In the genomic region with DNA sequence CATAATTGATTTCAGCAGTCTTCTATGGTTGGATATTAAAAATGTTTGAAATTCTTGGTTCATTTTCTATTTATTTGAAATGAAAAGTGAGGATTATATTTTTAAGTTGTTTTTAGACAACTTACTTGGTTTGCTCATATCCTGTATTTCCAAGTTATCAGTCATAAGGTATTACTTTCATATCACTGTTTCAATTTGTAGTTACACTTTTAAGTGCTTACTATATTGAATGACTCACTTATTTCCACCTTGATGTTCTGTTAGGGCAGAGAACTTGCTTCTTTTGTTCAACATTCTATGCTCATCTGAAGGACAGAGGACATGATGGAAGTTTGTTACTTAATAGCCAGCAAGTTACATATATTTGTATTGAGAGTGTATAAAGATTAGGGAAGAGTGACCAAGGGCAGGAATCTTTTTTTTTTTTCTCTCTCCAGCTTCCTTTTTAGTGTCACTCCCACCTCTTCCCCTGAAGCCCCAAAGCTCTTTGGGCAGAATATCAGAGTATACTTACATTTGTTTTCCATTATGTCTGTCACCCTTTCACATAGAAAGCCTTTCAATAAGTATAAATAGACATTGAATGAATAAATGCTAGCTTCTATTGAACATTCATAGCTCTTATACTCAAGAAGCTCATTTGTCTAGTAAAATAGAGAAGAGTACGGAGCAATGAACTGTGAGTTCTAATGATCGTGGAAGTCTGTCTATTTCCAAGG, we compare ENCODE assay signal across 1 cellular context.
TF ChIP-seq lines count a peak whose summit lies in the region.

No MANE protein-coding gene starts in this region.

TF ChIP-seq in GM12878, 131 proteins besides CTCF, POLR2A, EP300 and RAD21 (continued from another document):
- TF ChIP-seq, protein P1, sequence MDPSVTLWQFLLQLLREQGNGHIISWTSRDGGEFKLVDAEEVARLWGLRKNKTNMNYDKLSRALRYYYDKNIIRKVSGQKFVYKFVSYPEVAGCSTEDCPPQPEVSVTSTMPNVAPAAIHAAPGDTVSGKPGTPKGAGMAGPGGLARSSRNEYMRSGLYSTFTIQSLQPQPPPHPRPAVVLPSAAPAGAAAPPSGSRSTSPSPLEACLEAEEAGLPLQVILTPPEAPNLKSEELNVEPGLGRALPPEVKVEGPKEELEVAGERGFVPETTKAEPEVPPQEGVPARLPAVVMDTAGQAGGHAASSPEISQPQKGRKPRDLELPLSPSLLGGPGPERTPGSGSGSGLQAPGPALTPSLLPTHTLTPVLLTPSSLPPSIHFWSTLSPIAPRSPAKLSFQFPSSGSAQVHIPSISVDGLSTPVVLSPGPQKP (IDR thresholded peaks at IDR 0.05; ENCODE audit: low read depth, low read length): no peak
- TF ChIP-seq IKZF2 (IDR thresholded peaks at IDR 0.05): peak in 1 of 2 experiments; percentile 26; a peak in 2 of 4 replicates
- peak; percentile 41; the same call in 1 of the 2 replicates for TF ChIP-seq ATF7 (IDR thresholded peaks at IDR 0.05; ENCODE audit: low read depth)
- no peak for TF ChIP-seq IKZF1 (conservative IDR thresholded peaks at IDR 0.05)
- TF ChIP-seq TCF3 (IDR thresholded peaks at IDR 0.05; ENCODE audit: borderline replicate concordance, insufficient read depth, low read depth, low read length): no peak
- TF ChIP-seq ZNF687 (IDR thresholded peaks at IDR 0.05): no peak
- no peak for TF ChIP-seq TAF1 (IDR thresholded peaks at IDR 0.05; ENCODE audit: borderline replicate concordance, low read depth, low read length)
- TF ChIP-seq, protein P2, sequence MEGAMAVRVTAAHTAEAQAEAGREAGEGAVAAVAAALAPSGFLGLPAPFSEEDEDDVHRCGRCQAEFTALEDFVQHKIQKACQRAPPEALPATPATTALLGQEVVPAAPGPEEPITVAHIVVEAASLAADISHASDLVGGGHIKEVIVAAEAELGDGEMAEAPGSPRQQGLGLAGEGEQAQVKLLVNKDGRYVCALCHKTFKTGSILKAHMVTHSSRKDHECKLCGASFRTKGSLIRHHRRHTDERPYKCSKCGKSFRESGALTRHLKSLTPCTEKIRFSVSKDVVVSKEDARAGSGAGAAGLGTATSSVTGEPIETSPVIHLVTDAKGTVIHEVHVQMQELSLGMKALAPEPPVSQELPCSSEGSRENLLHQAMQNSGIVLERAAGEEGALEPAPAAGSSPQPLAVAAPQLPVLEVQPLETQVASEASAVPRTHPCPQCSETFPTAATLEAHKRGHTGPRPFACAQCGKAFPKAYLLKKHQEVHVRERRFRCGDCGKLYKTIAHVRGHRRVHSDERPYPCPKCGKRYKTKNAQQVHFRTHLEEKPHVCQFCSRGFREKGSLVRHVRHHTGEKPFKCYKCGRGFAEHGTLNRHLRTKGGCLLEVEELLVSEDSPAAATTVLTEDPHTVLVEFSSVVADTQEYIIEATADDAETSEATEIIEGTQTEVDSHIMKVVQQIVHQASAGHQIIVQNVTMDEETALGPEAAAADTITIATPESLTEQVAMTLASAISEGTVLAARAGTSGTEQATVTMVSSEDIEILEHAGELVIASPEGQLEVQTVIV (IDR thresholded peaks at IDR 0.05; ENCODE audit: borderline replicate concordance, partially characterized antibody): no peak
- TF ChIP-seq SRF (IDR thresholded peaks at IDR 0.05; ENCODE audit: low read depth in 2 of 2, low read length in 2 of 2): no peak
- TF ChIP-seq SREBF2 (IDR thresholded peaks at IDR 0.05; ENCODE audit: low read length): no peak
